In the genomic region with DNA sequence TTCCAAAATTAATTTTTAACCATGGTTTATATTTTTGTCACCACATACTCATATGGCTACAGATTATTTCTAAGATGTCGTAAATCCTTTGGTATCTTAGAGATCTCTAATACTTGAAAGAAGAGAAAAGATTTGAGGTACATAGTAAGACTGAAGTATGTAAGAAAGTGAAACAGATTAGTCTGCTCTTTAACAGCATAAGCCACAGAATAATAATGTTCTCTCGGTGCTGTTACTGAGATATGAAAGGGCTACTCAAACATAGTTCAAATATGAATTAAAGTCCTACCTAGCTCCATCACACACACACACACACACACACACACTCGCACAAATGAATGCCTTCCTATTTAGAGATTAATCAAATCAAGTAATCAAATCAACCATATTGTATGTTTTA, we compare ENCODE assay signal across 28 cellular contexts.
"Had no signal": no experiment of that assay in that cellular context is flagged by ENCODE, and none has a peak within 500 bp of the region (broad histone marks: within the 10 kb centered on the region; RNA-seq: fewer than 3 reads in every experiment).

No MANE protein-coding gene starts in this region.

- H3K4me3 ChIP-seq: neural progenitor cell, ovary, psoas muscle, right lobe of liver, sigmoid colon, stomach, thoracic aorta, thyroid gland, tibial nerve, upper lobe of left lung, vagina had no signal

- H3K27ac ChIP-seq: neural progenitor cell, neutrophil, ovary, parathyroid adenoma, psoas muscle, right lobe of liver, sigmoid colon, stomach, thoracic aorta, thyroid gland, tibial nerve, upper lobe of left lung, vagina had no signal

- H3K4me2 ChIP-seq: neural progenitor cell had no signal

- DNase-seq: naive thymus-derived CD4-positive, alpha-beta T cell; natural killer cell; nucleus accumbens; ovary; posterior cingulate gyrus; psoas muscle; right cardiac atrium; right lobe of liver; sigmoid colon; small intestine; stimulated activated CD4-positive, alpha-beta T cell treated with anti-CD3 and anti-CD28 coated beads, Interleukin-15, amount 100 ng/mL, for 24 hours; stimulated activated CD4-positive, alpha-beta T cell treated with anti-CD3 and anti-CD28 coated beads, Interleukin-2, amount 100 ng/mL, for 24 hours; stimulated activated CD4-positive, alpha-beta T cell treated with anti-CD3 and anti-CD28 coated beads, Interleukin-2, amount 100 ng/mL, for 48 hours; stimulated activated CD4-positive, alpha-beta T cell treated with anti-CD3 and anti-CD28 coated beads, Interleukin-4, amount 100 ng/mL, for 24 hours; stimulated activated naive B cell treated with anti-CD40 and anti-IgM and Interleukin-4, amounts not matched to agents 10 μg/mL and 1 μg/mL and 100 μg/mL, for 72 hours; stimulated activated naive CD4-positive, alpha-beta T cell treated with Interleukin-2 at 50 U/mL for 16 hours; stomach; thyroid gland; trophoblast cell; upper lobe of left lung had no signal

- FAIRE-seq: small intestine, urothelium cell line had no signal

- H3K27me3 ChIP-seq: neural progenitor cell, neutrophil, ovary, right lobe of liver, sigmoid colon, stomach, thyroid gland, tibial nerve, upper lobe of left lung, vagina had no signal

- H3K36me3 ChIP-seq: neural progenitor cell, neutrophil, ovary, right lobe of liver, sigmoid colon, stomach, thoracic aorta, thyroid gland, tibial nerve, upper lobe of left lung, vagina had no signal

- H3K79me2 ChIP-seq: parathyroid adenoma had no signal

- ATAC-seq: naive thymus-derived CD4-positive, alpha-beta T cell; natural killer cell; psoas muscle; right cardiac atrium; right lobe of liver; stimulated activated effector memory CD8-positive, alpha-beta T cell treated with anti-CD3 and anti-CD28 coated beads, Interleukin-12 subunit alpha, Interleukin-12 subunit beta, amount 100 ng/mL, for 72 hours; stimulated activated naive B cell treated with anti-CD40 and anti-IgM and Interleukin-4, amounts not matched to agents 10 μg/mL and 1 μg/mL and 100 μg/mL, for 72 hours had no signal

- H3K4me1 ChIP-seq: neural progenitor cell, parathyroid adenoma, psoas muscle, right lobe of liver, sigmoid colon, stomach, thyroid gland, tibial nerve, upper lobe of left lung, vagina had no signal

- H3K9ac ChIP-seq: neural progenitor cell, parathyroid adenoma had no signal

- H2AFZ ChIP-seq: neural progenitor cell, parathyroid adenoma had no signal

- H3K9me3 ChIP-seq: neutrophil, ovary, psoas muscle, right lobe of liver, sigmoid colon, stomach, thoracic aorta, thyroid gland, tibial nerve, upper lobe of left lung, vagina had no signal
